Comparison of ENCODE assay signal across 20 cellular contexts in genomic region chr1:41749992-41750745, GRCh38.
DNase-seq lines count a peak whose midpoint lies in the region; ATAC-seq, FAIRE-seq and TF ChIP-seq lines count a peak whose summit lies in the region.
"Had no signal": no experiment of that assay in that cellular context is flagged by ENCODE, and none has a peak within 500 bp of the region (broad histone marks: within the 10 kb centered on the region; RNA-seq: fewer than 3 reads in every experiment).

No MANE protein-coding gene starts in this region.

- H3K9ac ChIP-seq in Loucy (ENCODE audit: low read depth, low read length, poor library complexity, severe bottlenecking) (no peak overlapping the region), neural progenitor cell (no peak overlapping the region)

- H4K20me1 ChIP-seq in Loucy (ENCODE audit: insufficient read depth, low read length, poor library complexity, severe bottlenecking) (no peaks in the 10 kb centered on the region), neural progenitor cell (ENCODE audit: low read depth) (no peaks in the 10 kb centered on the region)

- H3K27ac Mint-ChIP-seq in activated naive CD4-positive, alpha-beta T cell treated with anti-CD3 and anti-CD28 coated beads, Interleukin-2, amount 50 U/mL, for 24 hours = peak overlapping the region; percentile 86
- H3K27ac Mint-ChIP-seq in activated naive CD8-positive, alpha-beta T cell treated with anti-CD3 and anti-CD28 coated beads, Interleukin-2, amount 50 U/mL, for 24 hours = peak overlapping the region; percentile 84
- H3K27ac Mint-ChIP-seq in neural progenitor cell = no peak overlapping the region
- H3K27ac Mint-ChIP-seq: nephron progenitor cell had no signal

- H3K9me2 ChIP-seq in Loucy (replicated peaks; ENCODE audit: low read depth, low read length) = no peaks in the 10 kb centered on the region

- H3K4me2 ChIP-seq in Loucy (ENCODE audit: low read depth, low read length, poor library complexity, severe bottlenecking) = peak overlapping the region; percentile 58
- H3K4me2 ChIP-seq in neural progenitor cell = no peak overlapping the region

- no peak overlapping the region for H3K4me3 Mint-ChIP-seq in activated naive CD4-positive, alpha-beta T cell treated with anti-CD3 and anti-CD28 coated beads, Interleukin-2, amount 50 U/mL, for 24 hours
- no peak overlapping the region for H3K4me3 Mint-ChIP-seq in activated naive CD8-positive, alpha-beta T cell treated with anti-CD3 and anti-CD28 coated beads, Interleukin-2, amount 50 U/mL, for 24 hours
- H3K4me3 Mint-ChIP-seq in neural progenitor cell = no peak overlapping the region
- H3K4me3 Mint-ChIP-seq: brain, nephron progenitor cell had no signal

- DNase-seq in activated naive CD4-positive, alpha-beta T cell (lab: John Stamatoyannopoulos, UW) = no peak
- DNase-seq in activated naive CD8-positive, alpha-beta T cell treated with anti-CD3 and anti-CD28 coated beads, Interleukin-2, amount 50 U/mL, for 24 hours = no peak
- no peak for DNase-seq in urothelium cell line (ENCODE audit: low spot score)
- DNase-seq in NCI-H187 (lab: John Stamatoyannopoulos, UW) = no peak
- DNase-seq in neural progenitor cell (ENCODE audit: low spot score) = no peak
- DNase-seq: activated gamma-delta T cell, Calu3, dermis blood vessel endothelial cell, GDM1, NCI-H2029, NCI-H510A treated with DMSO at 0.1 percent for 48 hours, nephron progenitor cell, OCI-M1 had no signal

- peaks cover 84% of the 10 kb centered on the region for H3K4me1 Mint-ChIP-seq in activated naive CD4-positive, alpha-beta T cell treated with anti-CD3 and anti-CD28 coated beads, Interleukin-2, amount 50 U/mL, for 24 hours
- peaks cover 91% of the 10 kb centered on the region for H3K4me1 Mint-ChIP-seq in activated naive CD8-positive, alpha-beta T cell treated with anti-CD3 and anti-CD28 coated beads, Interleukin-2, amount 50 U/mL, for 24 hours
- H3K4me1 Mint-ChIP-seq in neural progenitor cell = no peaks in the 10 kb centered on the region

- H3K36me3 Mint-ChIP-seq in activated naive CD4-positive, alpha-beta T cell treated with anti-CD3 and anti-CD28 coated beads, Interleukin-2, amount 50 U/mL, for 24 hours = no peaks in the 10 kb centered on the region
- H3K36me3 Mint-ChIP-seq in activated naive CD8-positive, alpha-beta T cell treated with anti-CD3 and anti-CD28 coated beads, Interleukin-2, amount 50 U/mL, for 24 hours (ENCODE audit: low read depth) = peaks cover 4% of the 10 kb centered on the region
- no peaks in the 10 kb centered on the region for H3K36me3 Mint-ChIP-seq in neural progenitor cell
- H3K36me3 Mint-ChIP-seq: brain had no signal

- H3F3A ChIP-seq in Loucy (ENCODE audit: low read depth) (no peaks in the 10 kb centered on the region), neural progenitor cell (ENCODE audit: low read depth) (no peaks in the 10 kb centered on the region)

- no peak overlapping the region for H3K27ac ChIP-seq in neural progenitor cell

- H3K4me1 ChIP-seq in Loucy (ENCODE audit: insufficient read depth, low read length, poor library complexity, severe bottlenecking) (peaks cover 32% of the 10 kb centered on the region), neural progenitor cell (no peaks in the 10 kb centered on the region)

- H3K27me3 Mint-ChIP-seq in activated naive CD4-positive, alpha-beta T cell treated with anti-CD3 and anti-CD28 coated beads, Interleukin-2, amount 50 U/mL, for 24 hours = no peaks in the 10 kb centered on the region
- H3K27me3 Mint-ChIP-seq in activated naive CD8-positive, alpha-beta T cell treated with anti-CD3 and anti-CD28 coated beads, Interleukin-2, amount 50 U/mL, for 24 hours = peaks cover 2% of the 10 kb centered on the region
- H3K27me3 Mint-ChIP-seq in neural progenitor cell (ENCODE audit: insufficient read depth, low read depth) = peaks cover 2% of the 10 kb centered on the region

- H2AFZ ChIP-seq in Loucy (ENCODE audit: low read length) (no peak overlapping the region), neural progenitor cell (replicated peaks) (no peak overlapping the region)

- H3K36me3 ChIP-seq in Loucy (ENCODE audit: insufficient read depth, low read length) (no peaks in the 10 kb centered on the region), neural progenitor cell (no peaks in the 10 kb centered on the region)

- no peaks in the 10 kb centered on the region for H3K79me2 ChIP-seq in Loucy (ENCODE audit: insufficient read depth, low read length)
- no peaks in the 10 kb centered on the region for H3K79me2 ChIP-seq in neural progenitor cell (ENCODE audit: low read depth)

- TF ChIP-seq CTCF in Loucy (conservative IDR thresholded peaks at IDR 0.05; ENCODE audit: low read length) (no peak), neural progenitor cell (IDR thresholded peaks at IDR 0.05) (no peak)

- H3K4me3 ChIP-seq in Loucy (ENCODE audit: low read length, poor library complexity, severe bottlenecking) (no peak overlapping the region), neural progenitor cell (no peak overlapping the region)
- H3K4me3 ChIP-seq: lung had no signal

- FAIRE-seq in urothelium cell line (lab: Jason Lieb, UNC) = peak; percentile 66
- FAIRE-seq: TTC549 had no signal

- ATAC-seq in activated naive CD8-positive, alpha-beta T cell treated with anti-CD3 and anti-CD28 coated beads, Interleukin-2, amount 50 U/mL, for 24 hours = no peak
- no peak for ATAC-seq in GM21390 (IDR thresholded peaks at IDR 0.05; ENCODE audit: unreplicated experiment)
- ATAC-seq: HCT116 had no signal

- no peaks in the 10 kb centered on the region for H3K27me3 ChIP-seq in Loucy (ENCODE audit: insufficient read depth, low read length, poor library complexity, severe bottlenecking)
- no peaks in the 10 kb centered on the region for H3K27me3 ChIP-seq in neural progenitor cell

- no peaks in the 10 kb centered on the region for H3K9me3 ChIP-seq in Loucy (ENCODE audit: insufficient read depth, low read depth, low read length)
- H3K9me3 ChIP-seq in neural progenitor cell (ENCODE audit: low read depth) = no peaks in the 10 kb centered on the region

- no peaks in the 10 kb centered on the region for H3K9me3 Mint-ChIP-seq in activated naive CD4-positive, alpha-beta T cell treated with anti-CD3 and anti-CD28 coated beads, Interleukin-2, amount 50 U/mL, for 24 hours
- no peaks in the 10 kb centered on the region for H3K9me3 Mint-ChIP-seq in activated naive CD8-positive, alpha-beta T cell treated with anti-CD3 and anti-CD28 coated beads, Interleukin-2, amount 50 U/mL, for 24 hours
- H3K9me3 Mint-ChIP-seq in neural progenitor cell = no peaks in the 10 kb centered on the region
- H3K9me3 Mint-ChIP-seq: brain, nephron progenitor cell had no signal
